In genomic region chr19:5719961-5720790, GRCh38 we compare ENCODE assay signal across 8 cellular contexts. TPM values are rescaled to one million over a fixed set of nuclear protein-coding genes. Genes with fewer than 3 reads are reported as not detected.
DNase-seq lines count a peak whose midpoint lies in the region; ATAC-seq, FAIRE-seq and TF ChIP-seq lines count a peak whose summit lies in the region.

A gene with protein sequence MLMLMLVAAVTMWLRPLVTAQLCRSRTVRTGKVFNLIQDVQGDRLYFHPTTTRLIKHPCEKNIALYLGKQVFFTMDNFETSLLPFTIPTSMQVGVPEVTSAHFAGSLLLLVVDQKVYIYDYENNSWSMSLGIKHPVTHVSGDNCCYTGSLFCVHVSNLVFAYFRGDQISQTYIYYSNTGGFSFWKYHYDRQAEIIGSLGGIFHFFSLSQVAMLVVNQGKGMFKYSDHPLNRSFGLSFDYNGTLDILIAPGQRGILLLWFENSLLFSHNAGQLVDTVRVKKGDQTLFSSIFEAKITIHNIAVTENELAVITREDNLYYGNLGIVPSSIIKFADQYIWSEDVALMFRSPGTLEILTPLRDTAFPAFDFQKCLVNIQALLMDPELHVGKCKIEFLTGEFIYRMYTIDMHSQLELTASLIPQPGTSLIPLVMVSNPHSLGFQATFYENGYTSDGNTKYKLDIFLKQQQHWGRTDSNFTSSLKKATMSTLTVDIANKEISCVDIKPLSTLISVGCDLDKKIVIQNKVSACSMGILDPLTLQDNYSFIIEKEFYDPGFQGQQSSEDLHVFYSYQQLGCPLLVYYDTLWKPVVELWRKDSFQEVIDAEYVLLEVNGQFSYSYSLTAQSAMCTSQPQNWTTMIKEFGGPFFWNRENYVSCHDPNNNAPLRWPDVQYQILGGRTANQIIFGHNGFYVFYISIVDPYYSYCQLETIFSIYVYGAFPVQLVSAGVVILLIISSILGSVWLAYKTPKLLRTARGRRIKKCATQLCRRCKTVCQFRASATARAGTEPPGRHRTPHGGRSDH (plus strand): TSS chr19:5720637. CDS start chr19:5720738, 101 bp downstream.
LONP1 (minus strand) TSS chr19:5720146; CDS start chr19:5720132, 14 bp downstream.

- in situ Hi-C loops in G401 (cut with HindIII; ENCODE audit: low sequenced_read_pairs), result no loop called here

- peaks cover 2% of the 10 kb centered on the region for H3K4me1 ChIP-seq in RWPE2 (ENCODE audit: insufficient read depth, poor library complexity, severe bottlenecking)

- H3K27ac ChIP-seq in RWPE2 (ENCODE audit: poor library complexity, severe bottlenecking), result peak within 1 kb of the TSS; percentile 73

- H3K9me3 Mint-ChIP-seq in nephron, result no peaks in the 10 kb centered on the region
- no peaks in the 10 kb centered on the region for H3K9me3 Mint-ChIP-seq in stimulated activated naive CD8-positive, alpha-beta T cell treated with anti-CD3 and anti-CD28 coated beads, Interleukin-15, Interleukin-2, amounts not matched to agents 100 ng/mL and 50 ng/mL, for 24 hours

- no peaks in the 10 kb centered on the region for H3K9me3 ChIP-seq in RWPE2 (ENCODE audit: severe bottlenecking)

- peaks cover 9% of the 10 kb centered on the region for H3K36me3 Mint-ChIP-seq in nephron (ENCODE audit: low read depth)
- peaks cover 30% of the 10 kb centered on the region for H3K36me3 Mint-ChIP-seq in stimulated activated naive CD8-positive, alpha-beta T cell treated with anti-CD3 and anti-CD28 coated beads, Interleukin-15, Interleukin-2, amounts not matched to agents 100 ng/mL and 50 ng/mL, for 24 hours (ENCODE audit: low read depth)

- H3K4me1 Mint-ChIP-seq in nephron, result peaks cover 9% of the 10 kb centered on the region
- H3K4me1 Mint-ChIP-seq in stimulated activated naive CD8-positive, alpha-beta T cell treated with anti-CD3 and anti-CD28 coated beads, Interleukin-15, Interleukin-2, amounts not matched to agents 100 ng/mL and 50 ng/mL, for 24 hours (ENCODE audit: low read depth), result peaks cover 43% of the 10 kb centered on the region

- H3K27me3 ChIP-seq in RWPE2 (ENCODE audit: insufficient read depth, poor library complexity, severe bottlenecking), result no peaks in the 10 kb centered on the region

- peak; percentile 99 for DNase-seq in G401 (ENCODE audit: low spot score)
- DNase-seq in H54 (ENCODE audit: insufficient read length, low spot score), result peak; percentile 98
- peak; percentile 99 for DNase-seq in LoVo (ENCODE audit: low spot score)
- DNase-seq in RWPE2 (ENCODE audit: low spot score), result peak; percentile 96
- peak; percentile 99 for DNase-seq in activated effector memory CD4-positive, alpha-beta T cell treated with anti-CD3 and anti-CD28 coated beads, Interleukin-2, amount 50 U/mL, for 16 hours
- DNase-seq in fibroblast of the aortic adventitia (ENCODE audit: low read depth), result peak; percentile 99

- peak within 1 kb of the TSS; percentile 94 to 96 (median 94) for H3K4me3 Mint-ChIP-seq in nephron
- peak within 1 kb of the TSS; percentile 98 for H3K4me3 Mint-ChIP-seq in stimulated activated naive CD8-positive, alpha-beta T cell treated with anti-CD3 and anti-CD28 coated beads, Interleukin-15, Interleukin-2, amounts not matched to agents 100 ng/mL and 50 ng/mL, for 24 hours

- peaks cover 28% of the 10 kb centered on the region for H3K36me3 ChIP-seq in RWPE2 (ENCODE audit: low read depth)

- H3K27me3 Mint-ChIP-seq in nephron (ENCODE audit: low read depth), result no peaks in the 10 kb centered on the region
- H3K27me3 Mint-ChIP-seq in stimulated activated naive CD8-positive, alpha-beta T cell treated with anti-CD3 and anti-CD28 coated beads, Interleukin-15, Interleukin-2, amounts not matched to agents 100 ng/mL and 50 ng/mL, for 24 hours, result no peaks in the 10 kb centered on the region

- ATAC-seq in RWPE2 (ENCODE audit: low read depth), result peak; percentile 90

- peak; percentile 86 for FAIRE-seq in H54 (lab: Jason Lieb, UNC)

- TF ChIP-seq CTCF in RWPE2 (IDR thresholded peaks at IDR 0.05; ENCODE audit: poor library complexity, severe bottlenecking), result peak; percentile 86
- peak; percentile 96 for TF ChIP-seq CTCF in fibroblast of the aortic adventitia (IDR thresholded peaks at IDR 0.05; ENCODE audit: insufficient read depth, low read length)
- TF ChIP-seq CTCF in nephron (IDR thresholded peaks at IDR 0.05; ENCODE audit: unreplicated experiment in 3 of 3), result peak; percentile 81 to 84 (median 81)

- peak within 1 kb of the TSS; percentile 95 to 99 (median 98) for H3K27ac Mint-ChIP-seq in nephron
- H3K27ac Mint-ChIP-seq in stimulated activated naive CD8-positive, alpha-beta T cell treated with anti-CD3 and anti-CD28 coated beads, Interleukin-15, Interleukin-2, amounts not matched to agents 100 ng/mL and 50 ng/mL, for 24 hours, result peak within 1 kb of the TSS; percentile 99

- H3K4me3 ChIP-seq in RWPE2 (ENCODE audit: severe bottlenecking) (peak within 1 kb of the TSS; percentile 83), fibroblast of the aortic adventitia (ENCODE audit: low read depth, low read length) (peak within 1 kb of the TSS; percentile 95)

- TF ChIP-seq POLR2A in H54 (IDR thresholded peaks at IDR 0.05; ENCODE audit: low read depth, low read length), result peak; percentile 77

RNA-seq across cellular contexts. Expression of the first gene that starts in this region (rescaled TPM):
- total RNA-seq in G401 (2014; rRNA removed; shearing (Covaris generic)), result not detected in 2 replicates
- total RNA-seq in fibroblast of the aortic adventitia (ENCODE audit: low replicate concordance), result not detected in 2 replicates

RNA-seq across cellular contexts. Expression of gene LONP1, which starts in this region (rescaled TPM):
- total RNA-seq in G401 (2014; rRNA removed; shearing (Covaris generic)), result 240 and 246 TPM in 2 replicates
- total RNA-seq in fibroblast of the aortic adventitia (ENCODE audit: low replicate concordance), result 80.3 and 130 TPM in 2 replicates

Comparison
In these comparisons a context has a peak if more than half of its experiments do, and no peak if none do; other contexts are left out.
1. Peak in every context shown above with its lines: DNase-seq, ATAC-seq, H3K4me3 ChIP-seq and H3K27ac ChIP-seq.